In genomic region chr1:153566414-153567371, GRCh38 we compare ENCODE assay signal across 8 cellular contexts. TPM values are rescaled to one million over a fixed set of nuclear protein-coding genes. Genes with fewer than 3 reads are reported as not detected.
A peak's percentile ranks its signal among the peaks of the same experiment; 100 is the strongest.
DNase-seq lines count a peak whose midpoint lies in the region; ATAC-seq and TF ChIP-seq lines count a peak whose summit lies in the region.

No MANE protein-coding gene starts in this region.

- TF ChIP-seq POLR2A in spleen (IDR thresholded peaks at IDR 0.05): no peak

- H3K27ac Mint-ChIP-seq in WTC11 (peak overlapping the region; percentile 85), MCF 10A (ENCODE audit: low read depth, unreplicated experiment) (peak overlapping the region; percentile 92), immature natural killer cell (peak overlapping the region; percentile 83 to 97 (median 92))

- CTCF ChIA-PET in WTC11 (lab: Charles Lee) (interaction anchor here (0.7 to 2.2 kb wide), 13 partner anchors 16 to 214 kb away, joined by 3 to 33 read pairs (median 5); partner anchors contain the start of genes CHTOP, S100A13, S100A14 and S100A4), MCF 10A (lab: Yijun Ruan, JAX) (interaction anchor here (0.7 to 11.5 kb wide), 13 partner anchors 20 to 380 kb away, joined by 3 to 221 read pairs (median 4); partner anchors contain the start of genes DENND4B, S100A13, S100A14 and S100A16)

- no peak for TF ChIP-seq CTCF in WTC11 (IDR thresholded peaks at IDR 0.05)
- TF ChIP-seq CTCF in MCF 10A (IDR thresholded peaks at IDR 0.05; ENCODE audit: unreplicated experiment): no peak
- TF ChIP-seq CTCF in spleen (IDR thresholded peaks at IDR 0.05 in 8 of 11, conservative IDR thresholded peaks at IDR 0.05 in 3 of 11): peak in 1 of 11 experiments; percentile 21

- H3K4me1 ChIP-seq in spleen: peaks cover 23 to 51% (median 35%) of the 10 kb centered on the region in 6 donors

- peak; percentile 37 to 42 for DNase-seq in NCI-H2081 (lab: John Stamatoyannopoulos, UW)
- DNase-seq in NCI-H2081 treated with DMSO at 0.1 percent for 48 hours (lab: John Stamatoyannopoulos, UW): no peak
- DNase-seq in NCI-H2029 treated with DMSO at 0.1 percent for 48 hours (lab: John Stamatoyannopoulos, UW): peak; percentile 41
- DNase-seq in WTC11 (ENCODE audit: low spot score): peak; percentile 65
- DNase-seq in MCF 10A (ENCODE audit: unreplicated experiment): peak; percentile 100
- DNase-seq in immature natural killer cell: peak; percentile 53 to 69 (median 53)
- peak; percentile 93 for DNase-seq in spleen
- DNase-seq in putamen (ENCODE audit: low spot score): no peak

- 46 to 54% (median 52%) methylated on average over 15 to 16 of the region's 16 CpGs for WGBS in spleen, 5 donors

- H3K9me3 ChIP-seq in spleen: no peaks in the 10 kb centered on the region

- H3K4me3 ChIP-seq in spleen: peak overlapping the region in 1 of 8 donors; percentile 44

- H3K4me3 Mint-ChIP-seq in WTC11: no peak overlapping the region
- peak overlapping the region; percentile 67 for H3K4me3 Mint-ChIP-seq in MCF 10A (ENCODE audit: unreplicated experiment)
- peak overlapping the region in 4 of 5 donors; percentile 4 to 69 (median 30) for H3K4me3 Mint-ChIP-seq in immature natural killer cell

- H3K4me1 Mint-ChIP-seq in WTC11 (peaks cover 33% of the 10 kb centered on the region), MCF 10A (ENCODE audit: insufficient read depth, unreplicated experiment) (peaks cover 65% of the 10 kb centered on the region), immature natural killer cell (peaks cover 27 to 33% of the 10 kb centered on the region in 2 donors)

- peak; percentile 72 for ATAC-seq in WTC11

- H3K36me3 ChIP-seq in spleen: no peaks in the 10 kb centered on the region

- POLR2A ChIA-PET in WTC11 (lab: Charles Lee): interaction anchor here (0.6 kb wide), 1 partner anchor 39 kb away, joined by 3 read pairs; no protein-coding TSS in a partner anchor
- POLR2A ChIA-PET in MCF 10A (lab: Yijun Ruan, JAX): interaction anchor here (0.6 to 24.9 kb wide), 36 partner anchors 9 to 1531 kb away, joined by 3 to 2106 read pairs (median 5); partner anchors contain the start of genes CHTOP, CREB3L4, ILF2 and JTB

- peak overlapping the region; percentile 64 to 93 (median 88) for H3K27ac ChIP-seq in spleen

- intact Hi-C loops in MCF 10A (cut with micrococcal nuclease): no loop called here
- intact Hi-C loops in spleen (cut with DNase I; ENCODE audit: low total_unique reads): loop anchor here (5.0 to 10.0 kb wide), 2 partner anchors 34 to 212 kb away; partner anchors contain the start of gene S100A9

- BruUV-seq in MCF 10A (replicated peaks; lab: Mats Ljungman, UMichigan): TSS peak; percentile 59

- H3K9me3 Mint-ChIP-seq in WTC11 (no peaks in the 10 kb centered on the region), MCF 10A (ENCODE audit: unreplicated experiment) (no peaks in the 10 kb centered on the region), immature natural killer cell (no peaks in the 10 kb centered on the region)

- H3K27me3 ChIP-seq in spleen (replicated peaks in 1 of 7): no peaks in the 10 kb centered on the region

- H3K27me3 Mint-ChIP-seq in WTC11 (ENCODE audit: low read depth) (no peaks in the 10 kb centered on the region), MCF 10A (ENCODE audit: insufficient read depth, unreplicated experiment) (no peaks in the 10 kb centered on the region), immature natural killer cell (ENCODE audit: low read depth in 3 of 3) (peaks cover 0 to 5% (median 2%) of the 10 kb centered on the region in 3 donors)

- H3K36me3 Mint-ChIP-seq in WTC11 (no peaks in the 10 kb centered on the region), MCF 10A (ENCODE audit: insufficient read depth, unreplicated experiment) (peaks cover 26% of the 10 kb centered on the region), immature natural killer cell (no peaks in the 10 kb centered on the region)

TF ChIP-seq in WTC11, 78 proteins besides CTCF, POLR2A, EP300 and RAD21 (continues in another document):
- TF ChIP-seq JUN (CRISPR knock-in tag; IDR thresholded peaks at IDR 0.05) (peak; percentile 79; the same call in 1 of the 2 replicates), MAX (CRISPR knock-in tag; IDR thresholded peaks at IDR 0.05) (0 out of 2 replicates have a peak, but pooled peaks have one; percentile 26), TEAD4 (CRISPR knock-in tag; IDR thresholded peaks at IDR 0.05) (no peak), ZNF281 (CRISPR knock-in tag; IDR thresholded peaks at IDR 0.05) (peak; percentile 91), NFE2L1 (CRISPR knock-in tag; IDR thresholded peaks at IDR 0.05) (peak; percentile 91; the same call in 1 of the 2 replicates), ARID4B (CRISPR knock-in tag; IDR thresholded peaks at IDR 0.05; ENCODE audit: borderline replicate concordance) (0 out of 2 replicates have a peak, but pooled peaks have one; percentile 46), SP1 (CRISPR knock-in tag; conservative IDR thresholded peaks at IDR 0.05) (peak; percentile 40)

RNA-seq across cellular contexts. Expression of gene S100A2, which starts 1.0 kb away (rescaled TPM):
- total RNA-seq in WTC11 (2021): 0.74 to 1.6 TPM (median 0.80 TPM) in 3 replicates
- total RNA-seq in MCF 10A (2022): 5,064 and 5,163 TPM in 2 replicates
- polyA plus RNA-seq in immature natural killer cell: under 1 TPM in 1 of 3 donors, not detected in 2; 0.83 TPM
- total RNA-seq in spleen: under 1 TPM in 2 of 7 donors, not detected in 5; 0.60 to 0.97 TPM
- polyA plus RNA-seq in spleen: 1 to 10 TPM in 2 of 3 donors, under 1 TPM in 1; 0.61 to 5.2 (median 2.8) TPM

RNA-seq across cellular contexts. Expression of gene S100A3, which starts 17.6 kb away (rescaled TPM):
- total RNA-seq in WTC11 (2021) (0.33 TPM in 1 of 3 replicates, not detected in the others), MCF 10A (2022) (85.7 and 90.0 TPM in 2 replicates), spleen (1 to 10 TPM in 2 of 7 donors, under 1 TPM in 1, not detected in 4; 0.44 to 1.3 (median 1.0) TPM)
- polyA plus RNA-seq in immature natural killer cell (not detected), spleen (1 to 10 TPM; 1.1 to 2.6 (median 2.2) TPM)

RNA-seq across cellular contexts. Expression of gene S100A4, which starts 21.1 kb away (rescaled TPM):
- total RNA-seq in WTC11 (2021): 22.7 to 32.0 TPM (median 31.7 TPM) in 3 replicates
- 27.2 and 60.7 TPM in 2 replicates for total RNA-seq in MCF 10A (2022)
- 1,000 to 10,000 TPM; 1,846 to 2,303 (median 2,006) TPM for polyA plus RNA-seq in immature natural killer cell
- 100 to 1,000 TPM; 161 to 521 (median 309) TPM for total RNA-seq in spleen
- 100 to 1,000 TPM; 309 to 755 (median 572) TPM for polyA plus RNA-seq in spleen

RNA-seq across cellular contexts. Expression of gene S100A5, which starts 26.0 kb away (rescaled TPM):
- total RNA-seq in WTC11 (2021): not detected in 3 replicates
- total RNA-seq in MCF 10A (2022): not detected in 2 replicates
- under 1 TPM in 1 of 3 donors, not detected in 2; 0.68 TPM for polyA plus RNA-seq in immature natural killer cell
- total RNA-seq in spleen: 1 to 10 TPM in 1 of 7 donors, not detected in 6; 2.8 TPM
- under 1 TPM in 2 of 3 donors, not detected in 1; 0.32 to 0.46 TPM for polyA plus RNA-seq in spleen

RNA-seq across cellular contexts. Expression of gene S100A6, which starts 30.9 kb away (rescaled TPM):
- total RNA-seq in WTC11 (2021) (19.2 to 32.0 TPM (median 30.8 TPM) in 3 replicates), MCF 10A (2022) (2,571 and 2,904 TPM in 2 replicates), spleen (100 to 1,000 TPM; 121 to 403 (median 193) TPM)
- polyA plus RNA-seq in immature natural killer cell (100 to 1,000 TPM; 472 to 828 (median 543) TPM), spleen (100 to 1,000 TPM; 578 to 779 (median 653) TPM)

Comparison
In these comparisons a context has a peak if more than half of its experiments do, and no peak if none do; other contexts are left out.
1. DNase-seq: peak in NCI-H2081 (2 of 2), NCI-H2029 treated with DMSO at 0.1 percent for 48 hours (single experiment), WTC11 (single experiment), MCF 10A (single experiment), immature natural killer cell (3 of 3) and spleen (single experiment); none in NCI-H2081 treated with DMSO at 0.1 percent for 48 hours (single experiment) and putamen (single experiment).
2. RNA of gene S100A2, which starts 1.0 kb away (total RNA-seq): 5,064 to 5,163 TPM in MCF 10A; 0.74 to 1.6 TPM in WTC11 and 0.60 to 0.97 TPM in spleen; every median in the first group is over 1,000 times any median in the second.
3. RNA of gene S100A3, which starts 17.6 kb away (total RNA-seq): 85.7 to 90.0 TPM in MCF 10A; 0.44 to 1.3 TPM in spleen and 0.33 TPM in WTC11; every median in the first group is over 10 times any median in the second.
4. Peak in every context shown above with its lines, with median percentiles within 50 percentile points of each other: H3K27ac Mint-ChIP-seq.